ENCODE assay signal across 18 cellular contexts in the genomic region with DNA sequence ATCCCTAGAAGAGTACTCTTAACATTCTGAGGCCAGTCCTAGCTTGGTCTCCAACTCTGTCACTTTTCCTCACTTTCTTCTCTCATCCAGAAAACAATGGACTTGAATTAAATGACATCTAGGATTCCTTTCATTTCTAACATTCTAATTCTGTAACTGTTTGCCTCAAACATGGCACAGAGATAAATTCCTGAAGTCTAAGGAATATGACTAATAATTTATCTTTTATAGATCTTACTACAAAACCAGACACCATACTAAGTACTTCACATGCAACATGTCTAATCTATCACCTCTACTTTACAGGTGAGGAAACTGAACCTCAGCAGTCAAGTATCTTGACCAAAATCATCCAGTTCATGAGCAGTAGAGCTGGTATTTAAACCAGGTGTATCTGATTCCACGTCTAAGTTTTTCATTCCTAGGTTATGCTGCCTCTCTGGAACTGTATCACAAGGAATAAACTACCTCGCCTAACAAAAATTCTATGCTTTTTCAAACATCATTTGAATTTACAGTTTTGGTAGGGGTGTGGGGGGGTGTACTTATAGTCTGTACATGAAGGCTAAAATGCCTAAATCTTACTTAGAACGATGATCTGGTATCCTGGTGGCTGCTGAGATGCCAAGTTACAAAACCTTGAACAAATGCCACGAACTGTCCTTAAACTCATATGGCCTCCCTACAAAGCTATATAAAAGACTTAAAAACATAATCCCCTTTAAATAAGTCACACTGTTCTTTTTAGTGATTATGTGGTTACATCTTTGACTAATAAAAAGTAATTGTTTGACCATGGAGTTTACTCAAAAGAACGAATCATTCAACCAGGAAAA. TPM values are rescaled to one million over a fixed set of nuclear protein-coding genes. Genes with fewer than 3 reads are reported as not detected.
DNase-seq lines count a peak whose midpoint lies in the region; ATAC-seq and TF ChIP-seq lines count a peak whose summit lies in the region.
"Had no signal": no experiment of that assay in that cellular context is flagged by ENCODE, and none has a peak within 500 bp of the region (broad histone marks: within the 10 kb centered on the region; RNA-seq: fewer than 3 reads in every experiment).

No MANE protein-coding gene starts in this region.

- no peaks in the 10 kb centered on the region for H3K36me3 ChIP-seq in breast epithelium
- H3K36me3 ChIP-seq in subcutaneous abdominal adipose tissue (ENCODE audit: control insufficient read depth in 5 of 5, insufficient read depth in 5 of 5, low read length in 5 of 5): no peaks in the 10 kb centered on the region
- H3K36me3 ChIP-seq: thoracic aorta had no signal

- DNase-seq in MCF 10A (ENCODE audit: unreplicated experiment): no peak
- DNase-seq in breast epithelium (ENCODE audit: low spot score in 2 of 2): no peak
- peak; percentile 49 for DNase-seq in fibroblast of pulmonary artery (ENCODE audit: low read depth)
- DNase-seq: activated CD4-positive, alpha-beta T cell treated with anti-CD3 and anti-CD28 coated beads, Interleukin-2, amount 10 ng/mL, durations not matched to agents 24 days and 14 days; body of pancreas; hippocampal formation; NCI-H146; NCI-H526; RPMI8226; spleen had no signal

- H3K36me3 Mint-ChIP-seq in MCF 10A (ENCODE audit: insufficient read depth, unreplicated experiment): peaks cover 23% of the 10 kb centered on the region
- peaks cover 25% of the 10 kb centered on the region for H3K36me3 Mint-ChIP-seq in activated T-helper 17 cell treated with anti-CD3 and anti-CD28 coated beads, Interleukin-2, amount 50 U/mL, for 72 hours (ENCODE audit: low read depth)

- TF ChIP-seq CTCF in MCF 10A (IDR thresholded peaks at IDR 0.05; ENCODE audit: unreplicated experiment) (no peak), breast epithelium (IDR thresholded peaks at IDR 0.05) (no peak), fibroblast of pulmonary artery (IDR thresholded peaks at IDR 0.05; ENCODE audit: low read length, missing control alignments) (no peak)

- H3K9me3 ChIP-seq in breast epithelium: no peaks in the 10 kb centered on the region
- H3K9me3 ChIP-seq in subcutaneous abdominal adipose tissue (ENCODE audit: control insufficient read depth in 5 of 5, low read length in 5 of 5): no peaks in the 10 kb centered on the region
- H3K9me3 ChIP-seq: body of pancreas, thoracic aorta had no signal

- H3K4me3 ChIP-seq in breast epithelium: no peak overlapping the region
- no peak overlapping the region for H3K4me3 ChIP-seq in fibroblast of pulmonary artery (replicated peaks; ENCODE audit: low read depth, low read length)
- no peak overlapping the region for H3K4me3 ChIP-seq in subcutaneous abdominal adipose tissue (ENCODE audit: low read depth in 1 of 5, low read length in 5 of 5)
- H3K4me3 ChIP-seq: body of pancreas, spleen, thoracic aorta had no signal

- peaks cover 17% of the 10 kb centered on the region for H3K4me1 Mint-ChIP-seq in MCF 10A (ENCODE audit: insufficient read depth, unreplicated experiment)
- H3K4me1 Mint-ChIP-seq in activated T-helper 17 cell treated with anti-CD3 and anti-CD28 coated beads, Interleukin-2, amount 50 U/mL, for 72 hours: peaks cover 13% of the 10 kb centered on the region

- ATAC-seq in activated T-helper 17 cell treated with anti-CD3 and anti-CD28 coated beads, Interleukin-2, amount 50 U/mL, for 72 hours (replicated peaks): no peak
- no peak for ATAC-seq in GM21390 (IDR thresholded peaks at IDR 0.05; ENCODE audit: unreplicated experiment)
- no peak for ATAC-seq in HG03095 (IDR thresholded peaks at IDR 0.05; ENCODE audit: unreplicated experiment)
- no peak for ATAC-seq in HG02840 (IDR thresholded peaks at IDR 0.05; ENCODE audit: low FRiP score, unreplicated experiment)
- ATAC-seq: body of pancreas had no signal

- TF ChIP-seq POLR2A in breast epithelium (IDR thresholded peaks at IDR 0.05): no peak

- H3K27me3 ChIP-seq in breast epithelium (no peaks in the 10 kb centered on the region), subcutaneous abdominal adipose tissue (ENCODE audit: control insufficient read depth in 5 of 5, insufficient read depth in 4 of 5, low read length in 5 of 5) (no peaks in the 10 kb centered on the region)
- H3K27me3 ChIP-seq: body of pancreas, spleen had no signal

- no peaks in the 10 kb centered on the region for H3K27me3 Mint-ChIP-seq in MCF 10A (ENCODE audit: insufficient read depth, unreplicated experiment)
- H3K27me3 Mint-ChIP-seq in activated T-helper 17 cell treated with anti-CD3 and anti-CD28 coated beads, Interleukin-2, amount 50 U/mL, for 72 hours: no peaks in the 10 kb centered on the region
- H3K27me3 Mint-ChIP-seq: activated CD4-positive, alpha-beta T cell treated with anti-CD3 and anti-CD28 coated beads, Interleukin-2, amount 10 ng/mL, durations not matched to agents 24 days and 14 days; IgD-negative memory B cell had no signal

- no peak overlapping the region for H3K4me3 Mint-ChIP-seq in MCF 10A (ENCODE audit: unreplicated experiment)
- H3K4me3 Mint-ChIP-seq in activated T-helper 17 cell treated with anti-CD3 and anti-CD28 coated beads, Interleukin-2, amount 50 U/mL, for 72 hours: no peak overlapping the region
- H3K4me3 Mint-ChIP-seq: activated CD4-positive, alpha-beta T cell treated with anti-CD3 and anti-CD28 coated beads, Interleukin-2, amount 10 ng/mL, durations not matched to agents 24 days and 14 days; activated T-helper 1 cell treated with anti-CD3 and anti-CD28 coated beads, Interleukin-12 subunit alpha, Interleukin-12 subunit beta, Interleukin-2, Interleukin-4 antibody, amounts not matched to agents 30 ng/mL and 10 ng/mL and 1 ng/mL, durations not matched to agents 14 hours and 24 hours and 36 hours; IgD-negative memory B cell had no signal

- H3K4me1 ChIP-seq in breast epithelium (no peaks in the 10 kb centered on the region), subcutaneous abdominal adipose tissue (ENCODE audit: control insufficient read depth in 5 of 5, insufficient read depth in 5 of 5, low read length in 5 of 5) (peaks cover 0 to 32% (median 19%) of the 10 kb centered on the region in 5 donors)

- BruUV-seq in MCF 10A (replicated peaks; lab: Mats Ljungman, UMichigan): no TSS peak

- CTCF ChIA-PET in MCF 10A (lab: Yijun Ruan, JAX): interaction anchor here (0.7 to 0.9 kb wide), 3 partner anchors 9 to 262 kb away, joined by 3 to 5 read pairs (median 3); no protein-coding TSS in a partner anchor

- H3K9me3 Mint-ChIP-seq in MCF 10A (ENCODE audit: unreplicated experiment): peaks cover 7% of the 10 kb centered on the region
- no peaks in the 10 kb centered on the region for H3K9me3 Mint-ChIP-seq in activated T-helper 17 cell treated with anti-CD3 and anti-CD28 coated beads, Interleukin-2, amount 50 U/mL, for 72 hours

- intact Hi-C loops in MCF 10A (cut with micrococcal nuclease): no loop called here
- intact Hi-C loops in breast epithelium (cut with DNase I; ENCODE audit: low total_unique reads): no loop called here

- H3K9ac ChIP-seq in subcutaneous abdominal adipose tissue (ENCODE audit: low read length in 5 of 5): peak overlapping the region in 3 of 5 donors; percentile 16 to 46 (median 20)

- H3K27ac Mint-ChIP-seq in MCF 10A (ENCODE audit: low read depth, unreplicated experiment): peak overlapping the region; percentile 5
- peak overlapping the region; percentile 48 for H3K27ac Mint-ChIP-seq in activated T-helper 17 cell treated with anti-CD3 and anti-CD28 coated beads, Interleukin-2, amount 50 U/mL, for 72 hours
- H3K27ac Mint-ChIP-seq: activated CD4-positive, alpha-beta T cell treated with anti-CD3 and anti-CD28 coated beads, Interleukin-2, amount 10 ng/mL, durations not matched to agents 24 days and 14 days; activated T-helper 1 cell treated with anti-CD3 and anti-CD28 coated beads, Interleukin-12 subunit alpha, Interleukin-12 subunit beta, Interleukin-2, Interleukin-4 antibody, amounts not matched to agents 30 ng/mL and 10 ng/mL and 1 ng/mL, durations not matched to agents 14 hours and 24 hours and 36 hours had no signal

- H3K27ac ChIP-seq in breast epithelium: no peak overlapping the region
- peak overlapping the region; percentile 43 for H3K27ac ChIP-seq in subcutaneous abdominal adipose tissue (ENCODE audit: low read depth, low read length)
- H3K27ac ChIP-seq: body of pancreas, spleen had no signal

- POLR2A ChIA-PET in MCF 10A (lab: Yijun Ruan, JAX): interaction anchor here (1.4 to 2.2 kb wide), 2 partner anchors 13 to 28 kb away, joined by 3 to 8 read pairs; no protein-coding TSS in a partner anchor

RNA-seq across cellular contexts. Expression of gene ATXN2, which starts 41.6 kb away (rescaled TPM):
- total RNA-seq in MCF 10A (2022) (70.6 and 81.2 TPM in 2 replicates), breast epithelium (10 to 100 TPM; 36.6 to 66.2 (median 64.0) TPM)
- total RNA-seq in activated T-helper 17 cell treated with anti-CD3 and anti-CD28 coated beads, Interleukin-2, amount 50 U/mL, for 72 hours: 10 to 100 TPM; 40.4 to 54.7 TPM
